In the genomic region with DNA sequence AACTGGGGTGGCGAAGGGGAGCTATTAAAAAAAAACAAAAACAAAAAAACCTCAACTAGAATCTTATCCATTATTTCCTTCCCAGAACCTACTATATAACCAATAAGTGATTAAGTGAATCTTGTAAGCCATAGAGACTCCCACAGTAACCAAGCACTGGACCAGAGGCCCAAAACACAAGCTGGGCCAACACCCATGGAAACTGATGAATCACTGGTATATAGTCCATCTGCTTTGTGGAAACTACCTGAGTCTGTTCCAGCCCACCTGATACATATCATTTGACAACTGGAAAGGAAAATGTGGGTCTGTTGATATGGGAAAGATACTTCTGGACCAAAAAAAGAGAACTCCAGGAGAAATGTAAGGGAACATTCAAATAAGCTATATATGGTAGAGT, we compare ENCODE assay signal across 17 cellular contexts.
"Had no signal": no experiment of that assay in that cellular context is flagged by ENCODE, and none has a peak within 500 bp of the region (broad histone marks: within the 10 kb centered on the region; RNA-seq: fewer than 3 reads in every experiment).

No MANE protein-coding gene starts in this region.

- H3K4me3 Mint-ChIP-seq: memory B cell; natural killer cell; stimulated activated naive B cell treated with anti-CD40 and anti-IgM and Interleukin-4, amounts not matched to agents 10 μg/mL and 1 μg/mL and 100 μg/mL, for 72 hours; T-helper 2 cell treated with Interferon-gamma antibody and Interleukin-4, amounts not matched to agents 5 μg/mL and 100 μg/mL, for 36 hours had no signal

- DNase-seq: activated CD4-positive, alpha-beta T cell treated with anti-CD3 and anti-CD28 coated beads, Interleukin-2, amount 50 U/mL, for 1 hour; activated CD4-positive, CD25-positive, alpha-beta regulatory T cell; activated CD8-positive, alpha-beta memory T cell treated with anti-CD3 and anti-CD28 coated beads for 24 hours; caudate nucleus; effector memory CD4-positive, alpha-beta T cell; natural killer cell; retina; stimulated activated CD4-positive, alpha-beta T cell treated with anti-CD3 and anti-CD28 coated beads, Interleukin-2, amount 100 ng/mL, for 48 hours; stimulated activated naive B cell treated with anti-CD40 and anti-IgM and Interleukin-4, amounts not matched to agents 10 μg/mL and 1 μg/mL and 100 μg/mL, for 72 hours; transverse colon had no signal

- H3K27ac Mint-ChIP-seq: memory B cell; natural killer cell; stimulated activated naive B cell treated with anti-CD40 and anti-IgM and Interleukin-4, amounts not matched to agents 10 μg/mL and 1 μg/mL and 100 μg/mL, for 72 hours; T-helper 2 cell treated with Interferon-gamma antibody and Interleukin-4, amounts not matched to agents 5 μg/mL and 100 μg/mL, for 36 hours had no signal

- FAIRE-seq: colon, islet of Langerhans had no signal

- H3K9me3 Mint-ChIP-seq: memory B cell; natural killer cell; T-helper 2 cell treated with Interferon-gamma antibody and Interleukin-4, amounts not matched to agents 5 μg/mL and 100 μg/mL, for 36 hours had no signal

- H3K4me1 ChIP-seq: transverse colon had no signal

- H3K9me3 ChIP-seq: ascending aorta, neutrophil, SJSA1, transverse colon had no signal

- H3K36me3 Mint-ChIP-seq: memory B cell; natural killer cell; stimulated activated naive B cell treated with anti-CD40 and anti-IgM and Interleukin-4, amounts not matched to agents 10 μg/mL and 1 μg/mL and 100 μg/mL, for 72 hours had no signal

- H3K4me3 ChIP-seq: ascending aorta, SJSA1, transverse colon had no signal

- H3K27me3 ChIP-seq: ascending aorta, neutrophil, SJSA1, transverse colon had no signal

- H3K27ac ChIP-seq: neutrophil, SJSA1, transverse colon had no signal

- H3K36me3 ChIP-seq: ascending aorta, neutrophil, SJSA1, transverse colon had no signal

- ATAC-seq: natural killer cell; stimulated activated naive B cell treated with anti-CD40 and anti-IgM and Interleukin-4, amounts not matched to agents 10 μg/mL and 1 μg/mL and 100 μg/mL, for 72 hours had no signal

- H3K4me1 Mint-ChIP-seq: memory B cell; natural killer cell; stimulated activated naive B cell treated with anti-CD40 and anti-IgM and Interleukin-4, amounts not matched to agents 10 μg/mL and 1 μg/mL and 100 μg/mL, for 72 hours had no signal
